17 cellular contexts compared by ENCODE assay signal in the genomic region with DNA sequence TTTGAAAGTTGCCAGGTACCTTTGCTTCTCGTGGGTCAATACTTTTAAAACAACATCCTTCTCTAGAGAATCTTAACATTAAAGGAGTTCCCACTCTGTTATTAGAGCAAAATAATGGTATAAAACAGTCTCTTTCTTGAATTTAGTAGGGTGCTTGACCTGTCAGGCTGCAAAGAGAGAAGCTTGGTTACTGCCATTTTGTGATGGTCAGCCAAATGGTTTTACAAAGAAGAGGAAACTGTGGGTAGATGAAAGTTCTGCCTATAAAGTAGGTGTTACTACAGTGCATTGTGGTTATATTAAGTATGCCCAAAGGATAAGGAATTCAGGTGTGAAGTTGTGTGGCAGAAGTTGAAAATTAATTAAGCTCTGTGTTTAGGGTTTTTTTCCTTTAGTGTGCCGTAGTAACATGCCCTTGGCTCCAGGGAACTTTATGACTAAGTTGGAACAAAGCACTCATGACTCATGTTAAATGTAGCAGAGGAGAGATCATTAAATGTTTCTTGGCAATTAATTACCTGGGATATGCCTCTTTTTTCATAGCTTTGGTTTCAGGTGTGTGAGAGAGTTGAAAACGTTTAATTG.
DNase-seq lines count a peak whose midpoint lies in the region; ATAC-seq, FAIRE-seq and TF ChIP-seq lines count a peak whose summit lies in the region.
"Had no signal": no experiment of that assay in that cellular context is flagged by ENCODE, and none has a peak within 500 bp of the region (broad histone marks: within the 10 kb centered on the region; RNA-seq: fewer than 3 reads in every experiment).

No MANE protein-coding gene starts in this region.

- DNase-seq in H54 (ENCODE audit: insufficient read length, low spot score): no peak
- peak; percentile 43 for DNase-seq in RPMI7951 (ENCODE audit: low read depth)
- peak; percentile 5 for DNase-seq in fibroblast of gingiva (ENCODE audit: low read depth)
- peak; percentile 99 for DNase-seq in renal cortical epithelial cell (ENCODE audit: low read depth)
- DNase-seq in activated CD4-positive, CD25-positive, alpha-beta regulatory T cell treated with anti-CD3 and anti-CD28 coated beads, Interleukin-2, amount 50 U/mL, for 72 hours: no peak
- DNase-seq in iPS-NIHi7 (ENCODE audit: extremely low spot score): no peak
- DNase-seq: activated CD4-positive, alpha-beta T cell treated with anti-CD3 and anti-CD28 coated beads, Interleukin-2, amount 50 U/mL, for 1 hour; activated T-cell treated with anti-CD3 and anti-CD28 coated beads, Interleukin-2, amount 50 U/mL, for 72 hours; CD4-positive, CD25-positive, alpha-beta regulatory T cell; effector CD4-positive, alpha-beta T cell; GDM1; H9; hippocampal formation; NCI-H345; RPMI8226; stomach had no signal

- FAIRE-seq in H54 (lab: Jason Lieb, UNC): peak; percentile 89

- no peak for ATAC-seq in HG02798 (IDR thresholded peaks at IDR 0.05; ENCODE audit: poor library complexity, unreplicated experiment)
- ATAC-seq: activated T-cell treated with anti-CD3 and anti-CD28 coated beads, Interleukin-2, amount 50 U/mL, for 72 hours had no signal

- no peak for TF ChIP-seq POLR2A in H54 (IDR thresholded peaks at IDR 0.05; ENCODE audit: low read depth, low read length)

Comparison
In these comparisons a context has a peak if more than half of its experiments do, and no peak if none do; other contexts are left out.
1. DNase-seq: peak in RPMI7951 (single experiment), fibroblast of gingiva (single experiment) and renal cortical epithelial cell (single experiment); none in H54 (single experiment), activated CD4-positive, CD25-positive, alpha-beta regulatory T cell treated with anti-CD3 and anti-CD28 coated beads, Interleukin-2, amount 50 U/mL, for 72 hours (single experiment) and iPS-NIHi7 (single experiment).